17 cellular contexts compared by ENCODE assay signal in genomic region chr2:167100526-167100925, GRCh38.
"Had no signal": no experiment of that assay in that cellular context is flagged by ENCODE, and none has a peak within 500 bp of the region (broad histone marks: within the 10 kb centered on the region; RNA-seq: fewer than 3 reads in every experiment).

No MANE protein-coding gene starts in this region.

- H3K9me3 ChIP-seq: right atrium auricular region, thoracic aorta had no signal

- H3K27ac ChIP-seq: coronary artery, gastroesophageal sphincter, right atrium auricular region, sigmoid colon, skin epidermis, thoracic aorta had no signal

- H3K36me3 ChIP-seq: gastroesophageal sphincter, right atrium auricular region, sigmoid colon, thoracic aorta had no signal

- DNase-seq: effector CD4-positive, alpha-beta T cell; endodermal cell; glutamatergic neuron; islet precursor cell; mammary epithelial cell; natural killer cell; sigmoid colon; stimulated activated CD4-positive, alpha-beta T cell treated with anti-CD3 and anti-CD28 coated beads, Interleukin-2, amount 100 ng/mL, for 24 hours; stimulated activated CD4-positive, alpha-beta T cell treated with anti-CD3 and anti-CD28 coated beads, Interleukin-4, amount 100 ng/mL, for 4 hours; stimulated activated naive B cell treated with anti-CD40 and anti-IgM and Interleukin-4, amounts not matched to agents 10 μg/mL and 1 μg/mL and 100 μg/mL, for 72 hours; stimulated activated naive CD8-positive, alpha-beta T cell treated with anti-CD3 and anti-CD28 coated beads, Interleukin-15, amount 100 ng/mL, for 72 hours; trophoblast cell had no signal

- H3K27me3 ChIP-seq: gastroesophageal sphincter, right atrium auricular region, sigmoid colon had no signal

- H3K4me3 ChIP-seq: coronary artery, gastroesophageal sphincter, right atrium auricular region, sigmoid colon, skin epidermis, thoracic aorta had no signal

- H3K4me1 ChIP-seq: gastroesophageal sphincter, right atrium auricular region, sigmoid colon had no signal
